Comparison of ENCODE assay signal across 9 cellular contexts in the genomic region with DNA sequence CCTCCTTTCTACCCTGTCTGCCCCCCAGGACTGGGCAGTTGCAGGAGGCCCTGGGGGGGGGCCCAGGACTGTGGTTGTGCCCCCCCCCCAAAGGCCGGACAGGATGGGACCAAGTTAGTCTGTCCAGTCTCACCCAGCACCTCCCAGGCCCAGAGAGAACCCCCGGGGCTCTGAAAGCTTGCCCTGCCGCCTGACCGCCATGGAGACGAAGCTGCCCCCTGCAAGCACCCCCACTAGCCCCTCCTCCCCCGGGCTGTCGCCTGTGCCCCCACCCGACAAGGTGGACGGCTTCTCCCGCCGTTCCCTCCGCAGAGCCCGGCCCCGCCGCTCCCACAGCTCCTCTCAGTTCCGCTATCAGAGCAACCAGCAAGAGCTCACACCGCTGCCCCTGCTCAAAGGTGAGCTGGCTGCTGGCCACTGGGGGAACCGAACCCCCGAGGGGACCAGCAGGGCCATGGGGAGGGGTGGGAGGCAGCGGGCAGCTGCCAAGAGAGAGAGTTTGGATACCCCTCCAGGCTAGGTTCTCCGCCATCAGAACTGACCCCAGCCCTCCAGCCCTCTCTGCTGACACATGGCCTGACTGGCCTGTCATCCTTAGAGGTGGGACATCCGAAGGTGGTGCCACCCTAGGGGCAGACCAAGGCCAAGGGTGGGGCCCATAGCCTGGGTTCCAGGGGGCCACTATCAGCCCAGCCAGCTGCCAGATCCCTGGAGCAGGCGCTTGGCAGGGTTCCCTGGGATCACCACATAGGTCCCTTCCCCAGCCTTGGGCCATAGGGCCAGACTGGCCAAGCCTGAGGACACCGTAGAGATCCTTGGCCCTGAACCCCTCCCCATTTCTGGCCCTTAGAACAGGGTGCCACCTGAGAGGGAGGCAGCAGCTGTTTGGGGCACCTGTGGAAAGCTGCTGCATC. TPM values are rescaled to one million over a fixed set of nuclear protein-coding genes. Genes with fewer than 3 reads are reported as not detected.
DNase-seq lines count a peak whose midpoint lies in the region; ATAC-seq and TF ChIP-seq lines count a peak whose summit lies in the region.
"Had no signal": no experiment of that assay in that cellular context is flagged by ENCODE, and none has a peak within 500 bp of the region (broad histone marks: within the 10 kb centered on the region; RNA-seq: fewer than 3 reads in every experiment).

No MANE protein-coding gene starts in this region.

- no peak overlapping the region for H2AFZ ChIP-seq in Loucy (ENCODE audit: low read length)

- no peaks in the 10 kb centered on the region for H3K27me3 Mint-ChIP-seq in natural killer cell (ENCODE audit: low read depth in 2 of 2)

- H4K20me1 ChIP-seq in Loucy (ENCODE audit: insufficient read depth, low read length, poor library complexity, severe bottlenecking), result no peaks in the 10 kb centered on the region

- H3K27ac Mint-ChIP-seq in natural killer cell, result peak overlapping the region in 1 of 2 donors; percentile 99

- H3K9me3 Mint-ChIP-seq in natural killer cell, result no peaks in the 10 kb centered on the region

- peak overlapping the region; percentile 76 for H3K4me2 ChIP-seq in Loucy (ENCODE audit: low read depth, low read length, poor library complexity, severe bottlenecking)

- H3K79me2 ChIP-seq in Loucy (ENCODE audit: insufficient read depth, low read length), result no peaks in the 10 kb centered on the region

- no peaks in the 10 kb centered on the region for H3F3A ChIP-seq in Loucy (ENCODE audit: low read depth)

- no peaks in the 10 kb centered on the region for H3K36me3 Mint-ChIP-seq in natural killer cell

- TF ChIP-seq CTCF in Loucy (conservative IDR thresholded peaks at IDR 0.05; ENCODE audit: low read length) (no peak), coronary artery (IDR thresholded peaks at IDR 0.05) (no peak), natural killer cell (IDR thresholded peaks at IDR 0.05) (no peak)

- peak overlapping the region; percentile 69 for H3K9ac ChIP-seq in Loucy (ENCODE audit: low read depth, low read length, poor library complexity, severe bottlenecking)

- intact Hi-C loops in natural killer cell (cut with micrococcal nuclease), result no loop called here

- H3K9me3 ChIP-seq in Loucy (ENCODE audit: insufficient read depth, low read depth, low read length), result no peaks in the 10 kb centered on the region

- peak overlapping the region in 1 of 2 donors; percentile 97 for H3K27ac ChIP-seq in coronary artery

- ATAC-seq in natural killer cell (no peak), HG03108 (IDR thresholded peaks at IDR 0.05; ENCODE audit: unreplicated experiment) (no peak), GM19455 (IDR thresholded peaks at IDR 0.05; ENCODE audit: unreplicated experiment) (no peak)

- H3K9me2 ChIP-seq in Loucy (replicated peaks; ENCODE audit: low read depth, low read length), result no peaks in the 10 kb centered on the region

- no peaks in the 10 kb centered on the region for H3K27me3 ChIP-seq in Loucy (ENCODE audit: insufficient read depth, low read length, poor library complexity, severe bottlenecking)

- peaks cover 5 to 23% of the 10 kb centered on the region in 2 donors for H3K4me1 Mint-ChIP-seq in natural killer cell

- H3K36me3 ChIP-seq in Loucy (ENCODE audit: insufficient read depth, low read length), result no peaks in the 10 kb centered on the region

- peak overlapping the region; percentile 97 for H3K4me3 Mint-ChIP-seq in natural killer cell

- H3K4me1 ChIP-seq in Loucy (ENCODE audit: insufficient read depth, low read length, poor library complexity, severe bottlenecking), result peaks cover 14% of the 10 kb centered on the region

- peak; percentile 7 for DNase-seq in AG08396 (ENCODE audit: low spot score)
- DNase-seq in coronary artery (ENCODE audit: low spot score), result no peak
- no peak for DNase-seq in natural killer cell
- DNase-seq in NCI-H82 treated with DMSO at 0.1 percent for 48 hours (lab: John Stamatoyannopoulos, UW; ENCODE audit: unreplicated experiment), result no peak
- DNase-seq in effector CD4-positive, alpha-beta T cell, result no peak

- peak overlapping the region; percentile 78 for H3K4me3 ChIP-seq in Loucy (ENCODE audit: low read length, poor library complexity, severe bottlenecking)
- H3K4me3 ChIP-seq in coronary artery, result peak overlapping the region; percentile 98

RNA-seq across cellular contexts. Expression of gene PPP2R5B, which starts 1.3 kb away (rescaled TPM):
- total RNA-seq in natural killer cell, result 10 to 100 TPM; 27.8 to 31.5 (median 28.5) TPM

RNA-seq across cellular contexts. Expression of gene ATG2A, which starts 8.8 kb away (rescaled TPM):
- 100 to 1,000 TPM; 165 to 321 (median 259) TPM for total RNA-seq in natural killer cell

RNA-seq across cellular contexts. Expression of gene GPHA2, which starts 9.9 kb away (rescaled TPM):
- total RNA-seq in natural killer cell, result not detected
- total RNA-seq: glomerular endothelial cell had no signal

RNA-seq across cellular contexts. Expression of gene MAJIN, which starts 46.1 kb away (rescaled TPM):
- total RNA-seq in natural killer cell, result not detected
- total RNA-seq: glomerular endothelial cell had no signal

RNA-seq across cellular contexts. Expression of gene EHD1, which starts 47.4 kb away (rescaled TPM):
- 100 to 1,000 TPM; 218 to 246 (median 225) TPM for total RNA-seq in natural killer cell
